ENCODE assay signal across 1 cellular context in the genomic region with DNA sequence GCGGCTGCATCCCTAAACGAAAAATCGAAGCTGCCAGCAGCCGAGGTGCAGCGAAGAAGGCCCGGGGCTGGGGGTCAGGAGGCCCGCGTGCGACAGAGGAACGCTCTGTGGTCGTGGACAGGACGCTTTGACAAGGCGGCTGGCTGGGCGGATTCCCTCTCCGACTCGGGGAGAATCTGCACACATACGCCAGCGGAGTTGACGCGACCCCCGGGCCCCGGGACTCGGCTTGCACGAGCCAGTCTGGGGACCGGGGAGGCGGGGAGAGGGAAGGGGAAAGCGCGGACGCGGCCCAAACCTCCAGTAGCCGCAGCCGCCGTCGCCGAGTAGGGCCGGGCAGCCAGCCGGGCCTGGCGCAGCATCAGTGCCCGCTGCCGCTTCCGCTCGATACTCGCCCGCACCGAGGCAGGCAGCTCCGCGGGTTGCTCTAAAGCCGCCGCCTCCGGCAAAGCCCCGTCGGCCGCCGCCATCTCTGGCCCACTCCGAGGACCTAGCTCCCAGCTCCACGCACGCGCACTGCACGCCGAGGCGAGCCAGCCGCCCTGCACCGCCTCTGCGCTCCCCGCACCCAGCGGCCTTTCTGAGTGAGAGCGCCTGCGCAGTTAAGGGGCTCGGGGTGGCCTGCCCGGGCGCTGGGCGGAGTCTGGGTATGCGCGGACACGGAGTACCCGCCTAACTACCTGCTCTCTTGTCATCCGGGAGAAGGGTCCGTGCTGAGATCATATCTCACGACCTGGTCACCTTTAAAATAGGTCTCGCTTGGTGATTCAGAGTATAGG.
TF ChIP-seq lines count a peak whose summit lies in the region.

A gene (minus strand): TSS at position 518 of the 779 bp plus-strand sequence. CDS start 48 bp downstream, at position 470.

TF ChIP-seq in HepG2, 621 proteins besides CTCF, POLR2A, EP300 and RAD21 (continued from another document and continues in another):
- TF ChIP-seq, protein P1, sequence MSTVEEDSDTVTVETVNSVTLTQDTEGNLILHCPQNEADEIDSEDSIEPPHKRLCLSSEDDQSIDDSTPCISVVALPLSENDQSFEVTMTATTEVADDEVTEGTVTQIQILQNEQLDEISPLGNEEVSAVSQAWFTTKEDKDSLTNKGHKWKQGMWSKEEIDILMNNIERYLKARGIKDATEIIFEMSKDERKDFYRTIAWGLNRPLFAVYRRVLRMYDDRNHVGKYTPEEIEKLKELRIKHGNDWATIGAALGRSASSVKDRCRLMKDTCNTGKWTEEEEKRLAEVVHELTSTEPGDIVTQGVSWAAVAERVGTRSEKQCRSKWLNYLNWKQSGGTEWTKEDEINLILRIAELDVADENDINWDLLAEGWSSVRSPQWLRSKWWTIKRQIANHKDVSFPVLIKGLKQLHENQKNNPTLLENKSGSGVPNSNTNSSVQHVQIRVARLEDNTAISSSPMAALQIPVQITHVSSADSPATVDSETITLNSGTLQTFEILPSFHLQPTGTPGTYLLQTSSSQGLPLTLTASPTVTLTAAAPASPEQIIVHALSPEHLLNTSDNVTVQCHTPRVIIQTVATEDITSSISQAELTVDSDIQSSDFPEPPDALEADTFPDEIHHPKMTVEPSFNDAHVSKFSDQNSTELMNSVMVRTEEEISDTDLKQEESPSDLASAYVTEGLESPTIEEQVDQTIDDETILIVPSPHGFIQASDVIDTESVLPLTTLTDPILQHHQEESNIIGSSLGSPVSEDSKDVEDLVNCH (CRISPR knock-in tag; IDR thresholded peaks at IDR 0.05): no peak
- TF ChIP-seq, protein P2, sequence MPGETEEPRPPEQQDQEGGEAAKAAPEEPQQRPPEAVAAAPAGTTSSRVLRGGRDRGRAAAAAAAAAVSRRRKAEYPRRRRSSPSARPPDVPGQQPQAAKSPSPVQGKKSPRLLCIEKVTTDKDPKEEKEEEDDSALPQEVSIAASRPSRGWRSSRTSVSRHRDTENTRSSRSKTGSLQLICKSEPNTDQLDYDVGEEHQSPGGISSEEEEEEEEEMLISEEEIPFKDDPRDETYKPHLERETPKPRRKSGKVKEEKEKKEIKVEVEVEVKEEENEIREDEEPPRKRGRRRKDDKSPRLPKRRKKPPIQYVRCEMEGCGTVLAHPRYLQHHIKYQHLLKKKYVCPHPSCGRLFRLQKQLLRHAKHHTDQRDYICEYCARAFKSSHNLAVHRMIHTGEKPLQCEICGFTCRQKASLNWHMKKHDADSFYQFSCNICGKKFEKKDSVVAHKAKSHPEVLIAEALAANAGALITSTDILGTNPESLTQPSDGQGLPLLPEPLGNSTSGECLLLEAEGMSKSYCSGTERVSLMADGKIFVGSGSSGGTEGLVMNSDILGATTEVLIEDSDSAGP (CRISPR knock-in tag; IDR thresholded peaks at IDR 0.05; ENCODE audit: borderline replicate concordance): peak; percentile 93; the same call in 1 of the 2 replicates
- TF ChIP-seq ETV6 (CRISPR knock-in tag; conservative IDR thresholded peaks at IDR 0.05) (peak; percentile 82; the same call in 1 of the 2 replicates), NFE2 (CRISPR knock-in tag; IDR thresholded peaks at IDR 0.05) (no peak), ZEB1 (IDR thresholded peaks at IDR 0.05; ENCODE audit: insufficient replicate concordance, low read depth) (no peak), GLI4 (CRISPR knock-in tag; IDR thresholded peaks at IDR 0.05; ENCODE audit: borderline replicate concordance) (0 out of 2 replicates have a peak, but pooled peaks have one; percentile 75), ATF7 (IDR thresholded peaks at IDR 0.05) (no peak), ATF7 (CRISPR knock-in tag; IDR thresholded peaks at IDR 0.05) (no peak), ZNF678 (CRISPR knock-in tag; IDR thresholded peaks at IDR 0.05) (0 out of 2 replicates have a peak, but pooled peaks have one; percentile 76), KLF12 (CRISPR knock-in tag; IDR thresholded peaks at IDR 0.05; ENCODE audit: borderline replicate concordance) (no peak), ZSCAN20 (CRISPR knock-in tag; IDR thresholded peaks at IDR 0.05; ENCODE audit: borderline replicate concordance) (0 out of 2 replicates have a peak, but pooled peaks have one; percentile 68), PHF21A (CRISPR knock-in tag; IDR thresholded peaks at IDR 0.05) (peak; percentile 49; the same call in 1 of the 2 replicates), YEATS4 (CRISPR knock-in tag; IDR thresholded peaks at IDR 0.05; ENCODE audit: borderline replicate concordance) (peak; percentile 62; the same call in 1 of the 2 replicates), U2AF2 (IDR thresholded peaks at IDR 0.05; ENCODE audit: low read depth, low read length) (0 out of 2 replicates have a peak, but pooled peaks have one; percentile 18), HIVEP1 (CRISPR knock-in tag; IDR thresholded peaks at IDR 0.05) (no peak), RNF2 (conservative IDR thresholded peaks at IDR 0.05; ENCODE audit: low read depth) (0 out of 2 replicates have a peak, but pooled peaks have one; percentile 11), RARA (CRISPR knock-in tag; IDR thresholded peaks at IDR 0.05) (no peak; the same call in 1 of the 2 replicates), PHF20 (CRISPR knock-in tag; IDR thresholded peaks at IDR 0.05) (peak; percentile 71), FOXA3 (CRISPR knock-in tag; IDR thresholded peaks at IDR 0.05) (peak; percentile 10; the same call in 1 of the 2 replicates), CHD2 (IDR thresholded peaks at IDR 0.05; ENCODE audit: low read depth, low read length) (0 out of 2 replicates have a peak, but pooled peaks have one; percentile 26), MED1 (CRISPR knock-in tag; IDR thresholded peaks at IDR 0.05) (peak; percentile 31), PPARG (CRISPR knock-in tag; conservative IDR thresholded peaks at IDR 0.05) (0 out of 2 replicates have a peak, but pooled peaks have one; percentile 40), SMARCE1 (IDR thresholded peaks at IDR 0.05; ENCODE audit: borderline replicate concordance) (no peak), GABPB1 (CRISPR knock-in tag; IDR thresholded peaks at IDR 0.05) (peak; percentile 82), ZNF816 (CRISPR knock-in tag; IDR thresholded peaks at IDR 0.05; ENCODE audit: borderline replicate concordance) (peak; percentile 69; the same call in 1 of the 2 replicates), MIER3 (CRISPR knock-in tag; IDR thresholded peaks at IDR 0.05; ENCODE audit: borderline replicate concordance) (no peak)
- TF ChIP-seq, protein P3, sequence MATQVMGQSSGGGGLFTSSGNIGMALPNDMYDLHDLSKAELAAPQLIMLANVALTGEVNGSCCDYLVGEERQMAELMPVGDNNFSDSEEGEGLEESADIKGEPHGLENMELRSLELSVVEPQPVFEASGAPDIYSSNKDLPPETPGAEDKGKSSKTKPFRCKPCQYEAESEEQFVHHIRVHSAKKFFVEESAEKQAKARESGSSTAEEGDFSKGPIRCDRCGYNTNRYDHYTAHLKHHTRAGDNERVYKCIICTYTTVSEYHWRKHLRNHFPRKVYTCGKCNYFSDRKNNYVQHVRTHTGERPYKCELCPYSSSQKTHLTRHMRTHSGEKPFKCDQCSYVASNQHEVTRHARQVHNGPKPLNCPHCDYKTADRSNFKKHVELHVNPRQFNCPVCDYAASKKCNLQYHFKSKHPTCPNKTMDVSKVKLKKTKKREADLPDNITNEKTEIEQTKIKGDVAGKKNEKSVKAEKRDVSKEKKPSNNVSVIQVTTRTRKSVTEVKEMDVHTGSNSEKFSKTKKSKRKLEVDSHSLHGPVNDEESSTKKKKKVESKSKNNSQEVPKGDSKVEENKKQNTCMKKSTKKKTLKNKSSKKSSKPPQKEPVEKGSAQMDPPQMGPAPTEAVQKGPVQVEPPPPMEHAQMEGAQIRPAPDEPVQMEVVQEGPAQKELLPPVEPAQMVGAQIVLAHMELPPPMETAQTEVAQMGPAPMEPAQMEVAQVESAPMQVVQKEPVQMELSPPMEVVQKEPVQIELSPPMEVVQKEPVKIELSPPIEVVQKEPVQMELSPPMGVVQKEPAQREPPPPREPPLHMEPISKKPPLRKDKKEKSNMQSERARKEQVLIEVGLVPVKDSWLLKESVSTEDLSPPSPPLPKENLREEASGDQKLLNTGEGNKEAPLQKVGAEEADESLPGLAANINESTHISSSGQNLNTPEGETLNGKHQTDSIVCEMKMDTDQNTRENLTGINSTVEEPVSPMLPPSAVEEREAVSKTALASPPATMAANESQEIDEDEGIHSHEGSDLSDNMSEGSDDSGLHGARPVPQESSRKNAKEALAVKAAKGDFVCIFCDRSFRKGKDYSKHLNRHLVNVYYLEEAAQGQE (IDR thresholded peaks at IDR 0.05; ENCODE audit: borderline replicate concordance in 1 of 2, low read depth in 1 of 2, low read length in 2 of 2): no peak
- TF ChIP-seq, protein P4, sequence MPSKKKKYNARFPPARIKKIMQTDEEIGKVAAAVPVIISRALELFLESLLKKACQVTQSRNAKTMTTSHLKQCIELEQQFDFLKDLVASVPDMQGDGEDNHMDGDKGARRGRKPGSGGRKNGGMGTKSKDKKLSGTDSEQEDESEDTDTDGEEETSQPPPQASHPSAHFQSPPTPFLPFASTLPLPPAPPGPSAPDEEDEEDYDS (CRISPR knock-in tag; IDR thresholded peaks at IDR 0.05): peak; percentile 87
- TF ChIP-seq, protein P5, sequence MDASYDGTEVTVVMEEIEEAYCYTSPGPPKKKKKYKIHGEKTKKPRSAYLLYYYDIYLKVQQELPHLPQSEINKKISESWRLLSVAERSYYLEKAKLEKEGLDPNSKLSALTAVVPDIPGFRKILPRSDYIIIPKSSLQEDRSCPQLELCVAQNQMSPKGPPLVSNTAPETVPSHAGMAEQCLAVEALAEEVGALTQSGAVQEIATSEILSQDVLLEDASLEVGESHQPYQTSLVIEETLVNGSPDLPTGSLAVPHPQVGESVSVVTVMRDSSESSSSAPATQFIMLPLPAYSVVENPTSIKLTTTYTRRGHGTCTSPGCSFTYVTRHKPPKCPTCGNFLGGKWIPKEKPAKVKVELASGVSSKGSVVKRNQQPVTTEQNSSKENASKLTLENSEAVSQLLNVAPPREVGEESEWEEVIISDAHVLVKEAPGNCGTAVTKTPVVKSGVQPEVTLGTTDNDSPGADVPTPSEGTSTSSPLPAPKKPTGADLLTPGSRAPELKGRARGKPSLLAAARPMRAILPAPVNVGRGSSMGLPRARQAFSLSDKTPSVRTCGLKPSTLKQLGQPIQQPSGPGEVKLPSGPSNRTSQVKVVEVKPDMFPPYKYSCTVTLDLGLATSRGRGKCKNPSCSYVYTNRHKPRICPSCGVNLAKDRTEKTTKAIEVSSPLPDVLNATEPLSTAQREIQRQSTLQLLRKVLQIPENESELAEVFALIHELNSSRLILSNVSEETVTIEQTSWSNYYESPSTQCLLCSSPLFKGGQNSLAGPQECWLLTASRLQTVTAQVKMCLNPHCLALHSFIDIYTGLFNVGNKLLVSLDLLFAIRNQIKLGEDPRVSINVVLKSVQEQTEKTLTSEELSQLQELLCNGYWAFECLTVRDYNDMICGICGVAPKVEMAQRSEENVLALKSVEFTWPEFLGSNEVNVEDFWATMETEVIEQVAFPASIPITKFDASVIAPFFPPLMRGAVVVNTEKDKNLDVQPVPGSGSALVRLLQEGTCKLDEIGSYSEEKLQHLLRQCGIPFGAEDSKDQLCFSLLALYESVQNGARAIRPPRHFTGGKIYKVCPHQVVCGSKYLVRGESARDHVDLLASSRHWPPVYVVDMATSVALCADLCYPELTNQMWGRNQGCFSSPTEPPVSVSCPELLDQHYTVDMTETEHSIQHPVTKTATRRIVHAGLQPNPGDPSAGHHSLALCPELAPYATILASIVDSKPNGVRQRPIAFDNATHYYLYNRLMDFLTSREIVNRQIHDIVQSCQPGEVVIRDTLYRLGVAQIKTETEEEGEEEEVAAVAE (CRISPR knock-in tag; IDR thresholded peaks at IDR 0.05; ENCODE audit: borderline replicate concordance): no peak; the same call in 1 of the 2 replicates
- TF ChIP-seq, protein P6, sequence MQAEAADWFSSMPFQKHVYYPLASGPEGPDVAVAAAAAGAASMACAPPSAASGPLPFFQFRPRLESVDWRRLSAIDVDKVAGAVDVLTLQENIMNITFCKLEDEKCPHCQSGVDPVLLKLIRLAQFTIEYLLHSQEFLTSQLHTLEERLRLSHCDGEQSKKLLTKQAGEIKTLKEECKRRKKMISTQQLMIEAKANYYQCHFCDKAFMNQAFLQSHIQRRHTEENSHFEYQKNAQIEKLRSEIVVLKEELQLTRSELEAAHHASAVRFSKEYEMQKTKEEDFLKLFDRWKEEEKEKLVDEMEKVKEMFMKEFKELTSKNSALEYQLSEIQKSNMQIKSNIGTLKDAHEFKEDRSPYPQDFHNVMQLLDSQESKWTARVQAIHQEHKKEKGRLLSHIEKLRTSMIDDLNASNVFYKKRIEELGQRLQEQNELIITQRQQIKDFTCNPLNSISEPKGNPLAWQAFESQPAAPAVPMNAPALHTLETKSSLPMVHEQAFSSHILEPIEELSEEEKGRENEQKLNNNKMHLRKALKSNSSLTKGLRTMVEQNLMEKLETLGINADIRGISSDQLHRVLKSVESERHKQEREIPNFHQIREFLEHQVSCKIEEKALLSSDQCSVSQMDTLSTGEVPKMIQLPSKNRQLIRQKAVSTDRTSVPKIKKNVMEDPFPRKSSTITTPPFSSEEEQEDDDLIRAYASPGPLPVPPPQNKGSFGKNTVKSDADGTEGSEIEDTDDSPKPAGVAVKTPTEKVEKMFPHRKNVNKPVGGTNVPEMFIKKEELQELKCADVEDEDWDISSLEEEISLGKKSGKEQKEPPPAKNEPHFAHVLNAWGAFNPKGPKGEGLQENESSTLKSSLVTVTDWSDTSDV (CRISPR knock-in tag; IDR thresholded peaks at IDR 0.05): peak; percentile 67; the same call in 1 of the 2 replicates
- TF ChIP-seq, protein P7, sequence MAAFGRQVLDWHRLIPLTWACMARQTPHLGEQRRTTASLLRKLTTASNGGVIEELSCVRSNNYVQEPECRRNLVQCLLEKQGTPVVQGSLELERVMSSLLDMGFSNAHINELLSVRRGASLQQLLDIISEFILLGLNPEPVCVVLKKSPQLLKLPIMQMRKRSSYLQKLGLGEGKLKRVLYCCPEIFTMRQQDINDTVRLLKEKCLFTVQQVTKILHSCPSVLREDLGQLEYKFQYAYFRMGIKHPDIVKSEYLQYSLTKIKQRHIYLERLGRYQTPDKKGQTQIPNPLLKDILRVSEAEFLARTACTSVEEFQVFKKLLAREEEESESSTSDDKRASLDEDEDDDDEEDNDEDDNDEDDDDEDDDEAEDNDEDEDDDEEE (CRISPR knock-in tag; IDR thresholded peaks at IDR 0.05): 0 out of 2 replicates have a peak, but pooled peaks have one; percentile 49
- TF ChIP-seq, protein P8, sequence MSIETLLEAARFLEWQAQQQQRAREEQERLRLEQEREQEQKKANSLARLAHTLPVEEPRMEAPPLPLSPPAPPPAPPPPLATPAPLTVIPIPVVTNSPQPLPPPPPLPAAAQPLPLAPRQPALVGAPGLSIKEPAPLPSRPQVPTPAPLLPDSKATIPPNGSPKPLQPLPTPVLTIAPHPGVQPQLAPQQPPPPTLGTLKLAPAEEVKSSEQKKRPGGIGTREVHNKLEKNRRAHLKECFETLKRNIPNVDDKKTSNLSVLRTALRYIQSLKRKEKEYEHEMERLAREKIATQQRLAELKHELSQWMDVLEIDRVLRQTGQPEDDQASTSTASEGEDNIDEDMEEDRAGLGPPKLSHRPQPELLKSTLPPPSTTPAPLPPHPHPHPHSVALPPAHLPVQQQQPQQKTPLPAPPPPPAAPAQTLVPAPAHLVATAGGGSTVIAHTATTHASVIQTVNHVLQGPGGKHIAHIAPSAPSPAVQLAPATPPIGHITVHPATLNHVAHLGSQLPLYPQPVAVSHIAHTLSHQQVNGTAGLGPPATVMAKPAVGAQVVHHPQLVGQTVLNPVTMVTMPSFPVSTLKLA (IDR thresholded peaks at IDR 0.05): no peak
- TF ChIP-seq, protein P9, sequence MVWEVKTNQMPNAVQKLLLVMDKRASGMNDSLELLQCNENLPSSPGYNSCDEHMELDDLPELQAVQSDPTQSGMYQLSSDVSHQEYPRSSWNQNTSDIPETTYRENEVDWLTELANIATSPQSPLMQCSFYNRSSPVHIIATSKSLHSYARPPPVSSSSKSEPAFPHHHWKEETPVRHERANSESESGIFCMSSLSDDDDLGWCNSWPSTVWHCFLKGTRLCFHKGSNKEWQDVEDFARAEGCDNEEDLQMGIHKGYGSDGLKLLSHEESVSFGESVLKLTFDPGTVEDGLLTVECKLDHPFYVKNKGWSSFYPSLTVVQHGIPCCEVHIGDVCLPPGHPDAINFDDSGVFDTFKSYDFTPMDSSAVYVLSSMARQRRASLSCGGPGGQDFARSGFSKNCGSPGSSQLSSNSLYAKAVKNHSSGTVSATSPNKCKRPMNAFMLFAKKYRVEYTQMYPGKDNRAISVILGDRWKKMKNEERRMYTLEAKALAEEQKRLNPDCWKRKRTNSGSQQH (CRISPR knock-in tag; IDR thresholded peaks at IDR 0.05; ENCODE audit: low read depth): no peak
